Comparison of ENCODE assay signal across 22 cellular contexts in the genomic region with DNA sequence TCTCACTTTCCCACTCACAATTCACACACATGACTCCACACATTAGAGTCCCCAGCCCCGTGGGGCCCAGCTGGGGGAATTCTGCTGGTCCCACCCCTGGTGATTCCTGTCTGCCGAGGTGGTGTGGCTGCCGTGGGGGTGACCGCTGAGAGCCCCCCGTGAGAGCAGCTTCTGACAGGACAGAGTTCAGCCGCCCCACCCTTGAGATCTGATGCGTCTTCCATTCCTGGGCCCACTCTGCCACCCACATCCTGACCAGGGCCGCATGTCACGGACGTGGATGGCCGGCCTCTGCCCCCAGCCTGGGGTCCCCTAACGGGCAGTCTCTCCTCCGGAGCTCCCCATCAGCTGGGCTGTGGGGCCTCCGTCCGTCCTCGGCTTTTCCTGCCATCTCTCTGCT.
"Had no signal": no experiment of that assay in that cellular context is flagged by ENCODE, and none has a peak within 500 bp of the region (broad histone marks: within the 10 kb centered on the region; RNA-seq: fewer than 3 reads in every experiment).

No MANE protein-coding gene starts in this region.

- H3K9me3 ChIP-seq: mucosa of descending colon, psoas muscle, testis, tibial nerve had no signal

- H3K36me3 ChIP-seq: left ventricle myocardium inferior, sigmoid colon, tibial nerve had no signal

- ATAC-seq: foreskin keratinocyte; mucosa of descending colon; naive thymus-derived CD8-positive, alpha-beta T cell; psoas muscle had no signal

- FAIRE-seq: endothelial cell of umbilical vein, keratinocyte had no signal

- H3K4me1 ChIP-seq: foreskin keratinocyte, left ventricle myocardium inferior, psoas muscle, sigmoid colon, tibial nerve had no signal

- H3K4me3 ChIP-seq: coronary artery, left ventricle myocardium inferior, lung, mucosa of descending colon, psoas muscle, sigmoid colon, skin epidermis, testis, tibial nerve had no signal

- H2AFZ ChIP-seq: parathyroid adenoma had no signal

- H3K36me3 Mint-ChIP-seq: immature natural killer cell; naive thymus-derived CD8-positive, alpha-beta T cell had no signal

- H3K27ac Mint-ChIP-seq: endodermal cell; immature natural killer cell; naive thymus-derived CD8-positive, alpha-beta T cell; stimulated activated naive CD8-positive, alpha-beta T cell treated with anti-CD3 and anti-CD28 coated beads, Interleukin-15, Interleukin-2, amounts not matched to agents 100 ng/mL and 50 ng/mL, for 24 hours had no signal

- H3K79me2 ChIP-seq: parathyroid adenoma had no signal

- H3K4me3 Mint-ChIP-seq: endodermal cell; immature natural killer cell; naive thymus-derived CD8-positive, alpha-beta T cell; stimulated activated naive CD8-positive, alpha-beta T cell treated with anti-CD3 and anti-CD28 coated beads, Interleukin-15, Interleukin-2, amounts not matched to agents 100 ng/mL and 50 ng/mL, for 24 hours had no signal

- H3K27me3 ChIP-seq: foreskin keratinocyte, sigmoid colon, testis, tibial nerve had no signal

- DNase-seq: effector CD4-positive, alpha-beta T cell; endodermal cell; erythroblast; foreskin keratinocyte; immature natural killer cell; left ventricle myocardium inferior; mucosa of descending colon; naive thymus-derived CD8-positive, alpha-beta T cell; nucleus accumbens; psoas muscle; retina; sigmoid colon; stimulated activated CD4-positive, alpha-beta T cell treated with anti-CD3 and anti-CD28 coated beads, Interleukin-12 subunit alpha, Interleukin-12 subunit beta, amount 100 ng/mL, for 4 hours; testis had no signal

- H3K9ac ChIP-seq: parathyroid adenoma had no signal

- H3K9me3 Mint-ChIP-seq: immature natural killer cell had no signal

- H3K27ac ChIP-seq: coronary artery, foreskin keratinocyte, left ventricle myocardium inferior, parathyroid adenoma, psoas muscle, sigmoid colon, skin epidermis, testis, tibial nerve had no signal
